ENCODE assay signal across 24 cellular contexts in the genomic region with DNA sequence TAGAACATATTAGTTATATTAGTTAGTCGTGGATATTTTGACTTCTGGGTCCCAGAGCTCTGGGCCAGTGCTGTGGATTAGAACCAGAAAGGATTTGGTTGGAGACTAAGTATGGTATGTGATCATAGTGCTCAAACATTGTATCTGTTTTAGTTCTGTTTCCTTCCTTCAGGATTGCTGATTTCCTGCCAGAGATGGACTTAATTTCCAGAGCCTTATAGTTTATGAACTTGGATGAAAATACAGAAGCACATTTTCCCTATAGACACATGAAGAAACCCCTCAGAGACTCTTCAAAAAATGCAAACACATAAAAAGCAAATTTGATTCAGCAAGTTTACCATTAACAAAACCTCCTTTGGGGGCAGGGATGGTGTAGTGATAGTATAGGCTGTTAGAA.
"Had no signal": no experiment of that assay in that cellular context is flagged by ENCODE, and none has a peak within 500 bp of the region (broad histone marks: within the 10 kb centered on the region; RNA-seq: fewer than 3 reads in every experiment).

No MANE protein-coding gene starts in this region.

- H3K4me3 ChIP-seq: left ventricle myocardium inferior, lung, mucosa of descending colon, right atrium auricular region, suprapubic skin, tibial nerve had no signal

- H3K27me3 Mint-ChIP-seq: central memory CD8-positive, alpha-beta T cell had no signal

- H3K9me3 ChIP-seq: left ventricle myocardium inferior, mucosa of descending colon, right atrium auricular region, suprapubic skin, tibial nerve had no signal

- H3K27me3 ChIP-seq: right atrium auricular region, suprapubic skin, tibial nerve had no signal

- H3K27ac Mint-ChIP-seq: activated naive CD8-positive, alpha-beta T cell; dendritic cell treated with granulocyte-macrophage colony-stimulating factor and Interleukin-4, amounts not matched to agents 40 ng/mL and 50 ng/mL, for 4 days; nephron progenitor cell; stimulated activated naive B cell treated with anti-CD40 and anti-IgM and Interleukin-4, amounts not matched to agents 10 μg/mL and 1 μg/mL and 100 μg/mL, for 72 hours had no signal

- H3K36me3 Mint-ChIP-seq: activated naive CD8-positive, alpha-beta T cell; stimulated activated naive B cell treated with anti-CD40 and anti-IgM and Interleukin-4, amounts not matched to agents 10 μg/mL and 1 μg/mL and 100 μg/mL, for 72 hours had no signal

- H3K4me3 Mint-ChIP-seq: activated naive CD8-positive, alpha-beta T cell; central memory CD8-positive, alpha-beta T cell; dendritic cell treated with granulocyte-macrophage colony-stimulating factor and Interleukin-4, amounts not matched to agents 40 ng/mL and 50 ng/mL, for 4 days; nephron progenitor cell; stimulated activated naive B cell treated with anti-CD40 and anti-IgM and Interleukin-4, amounts not matched to agents 10 μg/mL and 1 μg/mL and 100 μg/mL, for 72 hours had no signal

- H3K9me3 Mint-ChIP-seq: central memory CD8-positive, alpha-beta T cell; dendritic cell treated with granulocyte-macrophage colony-stimulating factor and Interleukin-4, amounts not matched to agents 40 ng/mL and 50 ng/mL, for 4 days; nephron progenitor cell; stimulated activated naive B cell treated with anti-CD40 and anti-IgM and Interleukin-4, amounts not matched to agents 10 μg/mL and 1 μg/mL and 100 μg/mL, for 72 hours had no signal

- H3K27ac ChIP-seq: left ventricle myocardium inferior, right atrium auricular region, suprapubic skin, tibial nerve, WERI-Rb-1 had no signal

- H3K4me1 Mint-ChIP-seq: central memory CD8-positive, alpha-beta T cell; stimulated activated naive B cell treated with anti-CD40 and anti-IgM and Interleukin-4, amounts not matched to agents 10 μg/mL and 1 μg/mL and 100 μg/mL, for 72 hours had no signal

- FAIRE-seq: bronchial epithelial cell had no signal

- DNase-seq: activated CD4-positive, alpha-beta T cell treated with anti-CD3 and anti-CD28 coated beads for 48 hours; activated CD4-positive, alpha-beta T cell treated with anti-CD3 and anti-CD28 coated beads, Interleukin-2, amount 50 U/mL, for 48 hours; activated CD8-positive, alpha-beta memory T cell treated with anti-CD3 and anti-CD28 coated beads for 24 hours; activated effector memory CD4-positive, alpha-beta T cell treated with Interleukin-2 at 50 U/mL for 16 hours; activated naive CD4-positive, alpha-beta T cell treated with Interleukin-2 at 50 U/mL for 16 hours; anterior cingulate cortex; effector CD4-positive, alpha-beta T cell; islet precursor cell; left ventricle myocardium inferior; mucosa of descending colon; nephron progenitor cell; stimulated activated CD4-positive, alpha-beta T cell treated with anti-CD3 and anti-CD28 coated beads, Interleukin-15, amount 100 ng/mL, for 24 hours; stimulated activated CD4-positive, alpha-beta T cell treated with anti-CD3 and anti-CD28 coated beads, Interleukin-2, amount 100 ng/mL, for 24 hours; stimulated activated naive B cell treated with anti-CD40 and anti-IgM and Interleukin-4, amounts not matched to agents 10 μg/mL and 1 μg/mL and 100 μg/mL, for 72 hours; T1000; WERI-Rb-1 had no signal

- H3K36me3 ChIP-seq: left ventricle myocardium inferior, right atrium auricular region, suprapubic skin, tibial nerve, WERI-Rb-1 had no signal

- H3K4me1 ChIP-seq: suprapubic skin had no signal
